ENCODE assay signal across 11 cellular contexts in the genomic region with DNA sequence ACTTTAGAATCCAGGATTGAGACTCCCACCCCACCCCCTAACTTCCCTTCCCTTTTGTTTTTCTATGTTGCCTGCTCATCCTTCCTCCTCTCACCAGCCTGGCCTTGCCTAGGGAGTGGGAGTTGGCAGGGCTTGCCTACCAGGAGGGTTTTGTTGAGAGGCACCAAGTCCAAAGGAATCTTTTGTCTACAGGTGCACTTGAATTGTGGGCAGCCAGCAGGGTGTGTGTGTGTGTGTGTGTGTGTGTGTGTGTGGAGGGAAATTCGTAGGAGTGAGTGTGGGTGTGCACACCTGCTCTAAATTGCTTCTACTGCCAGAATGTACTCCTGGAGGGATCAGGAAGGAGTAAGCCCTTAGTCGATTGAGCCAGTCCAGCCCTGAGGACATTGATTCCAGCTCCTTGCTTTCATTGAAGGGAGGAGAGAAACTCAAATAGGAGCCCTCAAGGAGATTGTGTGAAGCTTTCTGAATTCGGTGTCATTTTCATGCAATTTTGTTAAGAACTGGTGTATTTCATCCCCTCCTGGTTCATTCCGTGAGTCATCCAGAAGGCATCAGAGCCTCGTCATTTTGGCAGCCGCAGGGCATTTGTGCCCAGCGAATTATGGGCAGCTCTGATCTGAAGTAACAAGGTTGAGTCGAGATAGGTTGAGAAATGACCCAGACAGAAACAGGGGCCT.
DNase-seq lines count a peak whose midpoint lies in the region; ATAC-seq and TF ChIP-seq lines count a peak whose summit lies in the region.
"Had no signal": no experiment of that assay in that cellular context is flagged by ENCODE, and none has a peak within 500 bp of the region (broad histone marks: within the 10 kb centered on the region; RNA-seq: fewer than 3 reads in every experiment).

No MANE protein-coding gene starts in this region.

- ATAC-seq in RWPE2 (ENCODE audit: low read depth) (peak; percentile 90), GM21390 (IDR thresholded peaks at IDR 0.05; ENCODE audit: unreplicated experiment) (no peak), HG02571 (IDR thresholded peaks at IDR 0.05; ENCODE audit: unreplicated experiment) (no peak)
- ATAC-seq: K562 had no signal

- H3K4me1 ChIP-seq in RWPE2 (ENCODE audit: insufficient read depth, poor library complexity, severe bottlenecking) (peaks cover 41% of the 10 kb centered on the region), fibroblast of lung (ENCODE audit: control insufficient read depth, extremely low read depth, insufficient read depth, low read length) (peaks cover 6% of the 10 kb centered on the region)

- no peaks in the 10 kb centered on the region for H4K20me1 ChIP-seq in fibroblast of lung (ENCODE audit: control insufficient read depth, extremely low read depth, insufficient read depth, low read length)

- H3K79me2 ChIP-seq in fibroblast of lung (ENCODE audit: control insufficient read depth, insufficient read depth, low read length) = peaks cover 2% of the 10 kb centered on the region

- peak overlapping the region; percentile 65 for H3K4me2 ChIP-seq in fibroblast of lung (ENCODE audit: extremely low read depth, insufficient read depth, low read length)

- H3K36me3 ChIP-seq in RWPE2 (ENCODE audit: low read depth) = no peaks in the 10 kb centered on the region
- H3K36me3 ChIP-seq in fibroblast of lung (ENCODE audit: control insufficient read depth, insufficient read depth, low read length) = no peaks in the 10 kb centered on the region

- peak overlapping the region; percentile 96 for H3K27ac ChIP-seq in RWPE2 (ENCODE audit: poor library complexity, severe bottlenecking)
- no peak overlapping the region for H3K27ac ChIP-seq in fibroblast of lung (ENCODE audit: insufficient read depth, low read length)
- peak overlapping the region; percentile 86 for H3K27ac ChIP-seq in temporal lobe (ENCODE audit: low read depth, low read length)

- no peak overlapping the region for H3K4me3 ChIP-seq in RWPE2 (ENCODE audit: severe bottlenecking)
- H3K4me3 ChIP-seq in fibroblast of lung (replicated peaks in 1 of 4; ENCODE audit: control extremely low read depth in 1 of 4, insufficient read depth in 1 of 4, low read depth in 3 of 4, low read length in 4 of 4) = no peak overlapping the region
- H3K4me3 ChIP-seq: K562 had no signal

- DNase-seq in NCI-H1417 (lab: John Stamatoyannopoulos, UW) = peak in 2 of 3 experiments; percentile 28 to 42
- no peak for DNase-seq in NCI-H1417 treated with DMSO at 0.1 percent for 48 hours (lab: John Stamatoyannopoulos, UW)
- DNase-seq in RWPE2 (ENCODE audit: low spot score) = peak; percentile 92
- DNase-seq in fibroblast of lung (ENCODE audit: low read depth in 2 of 2) = peak; percentile 29 to 75
- DNase-seq in activated CD4-positive, alpha-beta T cell treated with anti-CD3 and anti-CD28 coated beads for 48 hours = no peak
- DNase-seq: 8988T; stimulated activated CD4-positive, alpha-beta T cell treated with anti-CD3 and anti-CD28 coated beads, Interleukin-4, amount 100 ng/mL, for 4 hours had no signal

- H3K9me3 ChIP-seq in RWPE2 (ENCODE audit: severe bottlenecking) (no peaks in the 10 kb centered on the region), fibroblast of lung (ENCODE audit: control insufficient read depth, insufficient read depth, low read depth, low read length) (no peaks in the 10 kb centered on the region)

- no peaks in the 10 kb centered on the region for H3K27me3 ChIP-seq in RWPE2 (ENCODE audit: insufficient read depth, poor library complexity, severe bottlenecking)
- H3K27me3 ChIP-seq in fibroblast of lung (ENCODE audit: control insufficient read depth, insufficient read depth, low read length) = no peaks in the 10 kb centered on the region

- H3K9ac ChIP-seq in fibroblast of lung (ENCODE audit: insufficient read depth, low read length) = no peak overlapping the region

- TF ChIP-seq CTCF in RWPE2 (IDR thresholded peaks at IDR 0.05; ENCODE audit: poor library complexity, severe bottlenecking) (no peak), fibroblast of lung (conservative IDR thresholded peaks at IDR 0.05 in 1 of 2, IDR thresholded peaks at IDR 0.05 in 1 of 2; ENCODE audit: low read depth in 1 of 2, low read length in 2 of 2) (no peak)

- no peak overlapping the region for H2AFZ ChIP-seq in fibroblast of lung (ENCODE audit: low read length)

Comparison
In these comparisons a context has a peak if more than half of its experiments do, and no peak if none do; other contexts are left out.
1. DNase-seq: peak in NCI-H1417 (2 of 3), RWPE2 (single experiment) and fibroblast of lung (2 of 2); none in NCI-H1417 treated with DMSO at 0.1 percent for 48 hours (single experiment) and activated CD4-positive, alpha-beta T cell treated with anti-CD3 and anti-CD28 coated beads for 48 hours (single experiment).